In the genomic region with DNA sequence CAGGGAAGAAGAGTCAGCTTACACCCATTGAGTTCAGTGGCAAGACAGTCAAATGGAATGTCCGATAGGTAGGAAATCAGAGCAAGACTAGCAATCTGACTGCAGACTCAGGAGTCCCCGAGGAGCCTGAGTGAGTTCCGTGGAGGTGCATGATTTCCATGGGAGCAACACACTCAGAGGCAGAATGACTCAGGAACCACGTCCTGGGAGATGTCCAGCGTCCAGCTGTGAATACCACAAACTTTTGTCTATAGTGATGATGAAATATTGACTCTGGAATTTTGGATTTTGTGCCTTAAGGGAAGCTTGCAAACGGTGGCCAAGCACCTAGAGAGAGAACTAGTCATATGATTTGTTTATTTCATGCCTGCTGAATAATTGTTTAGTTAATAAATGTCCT, we compare ENCODE assay signal across 11 cellular contexts.
DNase-seq lines count a peak whose midpoint lies in the region; ATAC-seq and TF ChIP-seq lines count a peak whose summit lies in the region.
"Had no signal": no experiment of that assay in that cellular context is flagged by ENCODE, and none has a peak within 500 bp of the region (broad histone marks: within the 10 kb centered on the region; RNA-seq: fewer than 3 reads in every experiment).

No MANE protein-coding gene starts in this region.

- no peaks in the 10 kb centered on the region for H3K27me3 ChIP-seq in SJCRH30
- H3K27me3 ChIP-seq in psoas muscle (ENCODE audit: insufficient read depth in 3 of 3, low read length in 2 of 3) = peaks cover 0 to 2% (median 0%) of the 10 kb centered on the region in 3 donors

- no peak overlapping the region for H3K27ac ChIP-seq in SJCRH30
- H3K27ac ChIP-seq in psoas muscle = no peak overlapping the region

- H3K4me3 ChIP-seq in SJCRH30 (no peak overlapping the region), fibroblast of pulmonary artery (replicated peaks; ENCODE audit: low read depth, low read length) (no peak overlapping the region), psoas muscle (no peak overlapping the region)

- H3K4me1 ChIP-seq in SJCRH30 = no peaks in the 10 kb centered on the region
- peaks cover 7% of the 10 kb centered on the region for H3K4me1 ChIP-seq in psoas muscle
- H3K4me1 ChIP-seq: Caco-2 had no signal

- intact Hi-C loops in psoas muscle (cut with DNase I) = loop anchor here (10.0 kb wide), 2 partner anchors 288 to 408 kb away; no protein-coding TSS in a partner anchor

- WGBS in psoas muscle, 3 donors = 46 to 53% (median 47%) methylated on average over 6 of the region's 6 CpGs

- DNase-seq in EL (peak; percentile 93), SJCRH30 (peak; percentile 43 to 52), fibroblast of pulmonary artery (ENCODE audit: low read depth) (peak; percentile 97), psoas muscle (peak; percentile 59 to 61), NCI-H345 treated with DMSO at 0.1 percent for 48 hours (lab: John Stamatoyannopoulos, UW; ENCODE audit: unreplicated experiment) (no peak), NCI-H146 (lab: John Stamatoyannopoulos, UW) (no peak), retina (no peak), COR-L47 (lab: John Stamatoyannopoulos, UW) (no peak)
- DNase-seq: activated T-cell treated with anti-CD3 and anti-CD28 coated beads, Interleukin-2, amount 50 U/mL, for 48 hours; Caco-2; NCI-H2081 treated with DMSO at 0.1 percent for 48 hours had no signal

- H3K9me3 ChIP-seq in SJCRH30 (replicated peaks) (no peaks in the 10 kb centered on the region), psoas muscle (no peaks in the 10 kb centered on the region)
- H3K9me3 ChIP-seq: Caco-2 had no signal

- TF ChIP-seq CTCF in fibroblast of pulmonary artery (IDR thresholded peaks at IDR 0.05; ENCODE audit: low read length, missing control alignments) (no peak), psoas muscle (IDR thresholded peaks at IDR 0.05) (no peak)

- H3K36me3 ChIP-seq in SJCRH30 = no peaks in the 10 kb centered on the region
- H3K36me3 ChIP-seq in psoas muscle (ENCODE audit: insufficient read depth in 1 of 2, low read depth in 1 of 2) = no peaks in the 10 kb centered on the region

- peak in 3 of 4 donors; percentile 38 to 57 (median 49) for ATAC-seq in psoas muscle

Comparison
In these comparisons a context has a peak if more than half of its experiments do, and no peak if none do; other contexts are left out.
1. DNase-seq: peak in EL (single experiment), SJCRH30 (2 of 2), fibroblast of pulmonary artery (single experiment) and psoas muscle (2 of 2); none in NCI-H345 treated with DMSO at 0.1 percent for 48 hours (single experiment), NCI-H146 (single experiment), retina (single experiment) and COR-L47 (single experiment).